In the genomic region with DNA sequence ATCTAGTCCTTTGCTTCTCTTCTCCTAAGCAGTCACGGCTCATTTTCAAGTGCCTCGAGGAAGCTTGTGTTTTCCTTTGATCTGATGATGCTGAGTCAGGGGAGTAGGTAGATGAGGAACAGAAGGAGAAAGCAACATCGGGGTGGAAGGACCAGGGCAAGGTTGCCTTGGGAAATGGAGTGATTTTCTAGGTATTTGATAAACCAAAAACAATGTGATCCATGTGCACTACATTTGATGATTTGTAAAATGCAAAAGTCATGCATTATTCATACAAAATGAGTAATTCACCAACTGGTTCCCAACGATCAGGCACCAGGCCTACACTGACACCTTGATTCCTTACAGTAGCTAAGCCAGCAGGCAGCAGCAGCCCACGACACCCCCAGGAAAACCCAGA, we compare ENCODE assay signal across 16 cellular contexts.
DNase-seq lines count a peak whose midpoint lies in the region; ATAC-seq and TF ChIP-seq lines count a peak whose summit lies in the region.
"Had no signal": no experiment of that assay in that cellular context is flagged by ENCODE, and none has a peak within 500 bp of the region (broad histone marks: within the 10 kb centered on the region; RNA-seq: fewer than 3 reads in every experiment).

No MANE protein-coding gene starts in this region.

- no peak overlapping the region for H3K4me3 Mint-ChIP-seq in nephron
- H3K4me3 Mint-ChIP-seq: stimulated activated memory B cell treated with anti-CD40 and anti-IgM and Interleukin-4, amounts not matched to agents 10 μg/mL and 1 μg/mL and 100 μg/mL, for 72 hours had no signal

- H3K4me3 ChIP-seq in IMR-90 (ENCODE audit: insufficient read depth, low read depth, low read length), result no peak overlapping the region
- no peak overlapping the region for H3K4me3 ChIP-seq in adipocyte (ENCODE audit: low read length)
- H3K4me3 ChIP-seq in HAP-1, result no peak overlapping the region
- no peak overlapping the region for H3K4me3 ChIP-seq in Karpas-422 (ENCODE audit: low read length)
- H3K4me3 ChIP-seq: PC-9, transverse colon had no signal

- POLR2A ChIA-PET in IMR-90 (lab: Charles Lee; ENCODE audit: unreplicated experiment), result no interaction called here

- no peak for ATAC-seq in IMR-90 (ENCODE audit: low read depth)
- ATAC-seq in GM19324 (IDR thresholded peaks at IDR 0.05; ENCODE audit: low FRiP score, unreplicated experiment), result no peak
- ATAC-seq in HG02973 (IDR thresholded peaks at IDR 0.05; ENCODE audit: unreplicated experiment), result no peak
- ATAC-seq: left ventricle myocardium superior; stimulated activated memory B cell treated with anti-CD40 and anti-IgM and Interleukin-4, amounts not matched to agents 10 μg/mL and 1 μg/mL and 100 μg/mL, for 72 hours had no signal

- H3K27me3 Mint-ChIP-seq in nephron (ENCODE audit: low read depth), result no peaks in the 10 kb centered on the region

- TF ChIP-seq POLR2A in IMR-90 (IDR thresholded peaks at IDR 0.05; ENCODE audit: low read depth, low read length), result no peak

- in situ Hi-C loops in IMR-90 (cut with MboI; ENCODE audit: low sequenced_read_pairs) (loop anchor here (10.0 kb wide), 1 partner anchor 564 kb away; no protein-coding TSS in a partner anchor), HAP-1 (cut with MboI; ENCODE audit: low sequenced_read_pairs) (loop anchor here (25.0 kb wide), 2 partner anchors 441 to 866 kb away; no protein-coding TSS in a partner anchor)

- H3K27ac ChIP-seq in IMR-90 (ENCODE audit: insufficient read depth, low read length), result no peak overlapping the region
- H3K27ac ChIP-seq in Karpas-422 (ENCODE audit: low read length), result no peak overlapping the region
- H3K27ac ChIP-seq: PC-9, transverse colon had no signal

- H3K9me2 ChIP-seq in Karpas-422 (replicated peaks; ENCODE audit: insufficient read depth, low read length), result no peaks in the 10 kb centered on the region

- no peaks in the 10 kb centered on the region for H3K36me3 ChIP-seq in IMR-90 (ENCODE audit: control insufficient read depth, insufficient read depth, low read length)
- no peaks in the 10 kb centered on the region for H3K36me3 ChIP-seq in adipocyte (ENCODE audit: control insufficient read depth, insufficient read depth, low read length, severe bottlenecking)
- no peaks in the 10 kb centered on the region for H3K36me3 ChIP-seq in HAP-1 (replicated peaks)
- no peaks in the 10 kb centered on the region for H3K36me3 ChIP-seq in Karpas-422 (ENCODE audit: insufficient read depth, low read length)
- H3K36me3 ChIP-seq: transverse colon had no signal

- H2BK120ac ChIP-seq in IMR-90 (ENCODE audit: low read depth, low read length), result no peak overlapping the region

- H2AK5ac ChIP-seq in IMR-90 (ENCODE audit: low read depth, low read length), result no peak overlapping the region

- H3K18ac ChIP-seq in IMR-90 (ENCODE audit: low read depth, low read length), result no peak overlapping the region

- H2BK15ac ChIP-seq in IMR-90 (ENCODE audit: low read depth, low read length), result no peak overlapping the region

- no peak overlapping the region for H2AFZ ChIP-seq in IMR-90 (replicated peaks; ENCODE audit: low read length, poor library complexity)
- H2AFZ ChIP-seq in Karpas-422 (ENCODE audit: low read length), result no peak overlapping the region
- H2AFZ ChIP-seq: PC-9 had no signal

- no peak overlapping the region for H4K5ac ChIP-seq in IMR-90 (ENCODE audit: low read depth, low read length)

- H3K9me3 Mint-ChIP-seq in nephron, result peaks cover 9% of the 10 kb centered on the region
- H3K9me3 Mint-ChIP-seq: stimulated activated memory B cell treated with anti-CD40 and anti-IgM and Interleukin-4, amounts not matched to agents 10 μg/mL and 1 μg/mL and 100 μg/mL, for 72 hours had no signal

- no peaks in the 10 kb centered on the region for H3K79me2 ChIP-seq in Karpas-422 (ENCODE audit: low read length)

- H3K4ac ChIP-seq in IMR-90 (ENCODE audit: low read depth, low read length), result no peak overlapping the region

- H3K4me1 ChIP-seq in IMR-90 (ENCODE audit: control insufficient read depth, insufficient read depth, low read length) (peaks cover 4% of the 10 kb centered on the region; the same call in 1 of the 2 replicates), adipocyte (ENCODE audit: control insufficient read depth, insufficient read depth, low read length) (peaks cover 3% of the 10 kb centered on the region), HAP-1 (no peaks in the 10 kb centered on the region), Karpas-422 (ENCODE audit: low read length) (peaks cover 18% of the 10 kb centered on the region)

- WGBS in IMR-90 (ENCODE audit: extremely low coverage in 2 of 2, insufficient read length in 1 of 2), 2 experiments, result no CpG with 5 or more reads among the region's 5 CpGs

- no peak overlapping the region for H2BK20ac ChIP-seq in IMR-90 (ENCODE audit: low read depth, low read length)

- CTCF ChIA-PET in IMR-90 (lab: Yijun Ruan, JAX), result interaction anchor here (0.6 to 2.2 kb wide), 2 partner anchors 11 to 20 kb away, joined by 4 to 7 read pairs; no protein-coding TSS in a partner anchor

- no peak overlapping the region for H4K91ac ChIP-seq in IMR-90 (ENCODE audit: insufficient read depth, low read depth, low read length)

- H3K9me3 ChIP-seq in IMR-90 (ENCODE audit: control insufficient read depth, insufficient read depth, low read length) (peaks cover 2% of the 10 kb centered on the region; the same call in 1 of the 2 replicates), adipocyte (ENCODE audit: control insufficient read depth, low read length) (no peaks in the 10 kb centered on the region), HAP-1 (no peaks in the 10 kb centered on the region), Karpas-422 (ENCODE audit: low read length) (no peaks in the 10 kb centered on the region)
- H3K9me3 ChIP-seq: transverse colon had no signal

- H3K4me2 ChIP-seq in IMR-90 (ENCODE audit: low read depth, low read length), result no peak overlapping the region
- H3K4me2 ChIP-seq in Karpas-422 (ENCODE audit: low read depth, low read length, poor library complexity, severe bottlenecking), result no peak overlapping the region
- H3K4me2 ChIP-seq: PC-9 had no signal

- H2BK5ac ChIP-seq in IMR-90 (ENCODE audit: low read depth, low read length, poor library complexity, severe bottlenecking), result no peak overlapping the region

- no peak overlapping the region for H3K56ac ChIP-seq in IMR-90 (ENCODE audit: extremely low read depth, insufficient read depth, low read length)

- H3K79me1 ChIP-seq in IMR-90 (ENCODE audit: low read depth in 1 of 2, low read length in 2 of 2), result no peaks in the 10 kb centered on the region

- H3K14ac ChIP-seq in IMR-90 (replicated peaks; ENCODE audit: low read depth, low read length), result no peak overlapping the region

- no peak overlapping the region for H2AK9ac ChIP-seq in IMR-90 (replicated peaks; ENCODE audit: low read depth, low read length, poor library complexity)

- H3K27me3 ChIP-seq in IMR-90 (ENCODE audit: control insufficient read depth, insufficient read depth, low read length) (peaks cover 13% of the 10 kb centered on the region), adipocyte (replicated peaks; ENCODE audit: control insufficient read depth, insufficient read depth, low read length) (peaks cover 8% of the 10 kb centered on the region), HAP-1 (ENCODE audit: low read depth) (no peaks in the 10 kb centered on the region), Karpas-422 (ENCODE audit: low read length) (no peaks in the 10 kb centered on the region)
- H3K27me3 ChIP-seq: transverse colon had no signal

- no peaks in the 10 kb centered on the region for H3K9me1 ChIP-seq in IMR-90 (ENCODE audit: insufficient read depth, low read length)

- H3K4me1 Mint-ChIP-seq in nephron, result peaks cover 48% of the 10 kb centered on the region

- BruUV-seq in IMR-90 (replicated peaks; lab: Mats Ljungman, UMichigan), result no TSS peak

- H4K20me1 ChIP-seq in IMR-90 (ENCODE audit: insufficient read depth, low read length), result no peaks in the 10 kb centered on the region
- H4K20me1 ChIP-seq in Karpas-422 (ENCODE audit: insufficient read depth, low read depth, low read length), result no peaks in the 10 kb centered on the region

- peaks cover 5% of the 10 kb centered on the region for H3K36me3 Mint-ChIP-seq in nephron (ENCODE audit: low read depth)
- H3K36me3 Mint-ChIP-seq: stimulated activated memory B cell treated with anti-CD40 and anti-IgM and Interleukin-4, amounts not matched to agents 10 μg/mL and 1 μg/mL and 100 μg/mL, for 72 hours had no signal

- intact Hi-C loops in IMR-90 (cut with micrococcal nuclease), result no loop called here

- DNase-seq in DMS79 treated with DMSO at 0.1 percent for 48 hours (lab: John Stamatoyannopoulos, UW), result peak; percentile 74
- DNase-seq in IMR-90, result peak; percentile 38
- DNase-seq in adipocyte (ENCODE audit: low read depth), result peak; percentile 27
- DNase-seq in HAP-1 (ENCODE audit: low spot score in 2 of 2), result no peak
- no peak for DNase-seq in Karpas-422
- DNase-seq: C1 segment of cervical spinal cord, foreskin melanocyte, GOT3, left ventricle myocardium superior, NCI-H1930, PC-9, transverse colon had no signal

- H3K9ac ChIP-seq in IMR-90 (ENCODE audit: low read depth, low read length), result no peak overlapping the region
- no peak overlapping the region for H3K9ac ChIP-seq in adipocyte (ENCODE audit: low read length)
- no peak overlapping the region for H3K9ac ChIP-seq in Karpas-422 (ENCODE audit: low read length)

- TF ChIP-seq RAD21 in IMR-90 (IDR thresholded peaks at IDR 0.05; ENCODE audit: low read length), result no peak

- no peak overlapping the region for H4K8ac ChIP-seq in IMR-90 (ENCODE audit: low read depth in 2 of 2, low read length in 2 of 2)

- H3K23ac ChIP-seq in IMR-90 (ENCODE audit: low read depth, low read length), result no peak overlapping the region

- dilution Hi-C loops in IMR-90 (cut with HindIII; ENCODE audit: low sequenced_read_pairs, unreplicated experiment), result no loop called here

- H3K27ac Mint-ChIP-seq in nephron, result peak overlapping the region; percentile 8 to 44 (median 24)
- H3K27ac Mint-ChIP-seq: stimulated activated memory B cell treated with anti-CD40 and anti-IgM and Interleukin-4, amounts not matched to agents 10 μg/mL and 1 μg/mL and 100 μg/mL, for 72 hours had no signal

- TF ChIP-seq CTCF in IMR-90 (conservative IDR thresholded peaks at IDR 0.05; ENCODE audit: low read depth, low read length) (no peak), nephron (IDR thresholded peaks at IDR 0.05; ENCODE audit: unreplicated experiment in 3 of 3) (no peak)

TF ChIP-seq in IMR-90, 13 proteins besides CTCF, POLR2A, EP300 and RAD21 (continues in another document):
- TF ChIP-seq BHLHE40 (IDR thresholded peaks at IDR 0.05; ENCODE audit: low read depth, low read length), result no peak
- no peak for TF ChIP-seq MXI1 (IDR thresholded peaks at IDR 0.05; ENCODE audit: borderline replicate concordance, low read depth, low read length)
- TF ChIP-seq ELK1 (IDR thresholded peaks at IDR 0.05; ENCODE audit: borderline replicate concordance, low read depth, low read length), result no peak

Comparison
In these comparisons a context has a peak if more than half of its experiments do, and no peak if none do; other contexts are left out.
1. DNase-seq: peak in DMS79 treated with DMSO at 0.1 percent for 48 hours (single experiment), IMR-90 (single experiment) and adipocyte (single experiment); none in HAP-1 (0 of 2) and Karpas-422 (single experiment).